In the genomic region with DNA sequence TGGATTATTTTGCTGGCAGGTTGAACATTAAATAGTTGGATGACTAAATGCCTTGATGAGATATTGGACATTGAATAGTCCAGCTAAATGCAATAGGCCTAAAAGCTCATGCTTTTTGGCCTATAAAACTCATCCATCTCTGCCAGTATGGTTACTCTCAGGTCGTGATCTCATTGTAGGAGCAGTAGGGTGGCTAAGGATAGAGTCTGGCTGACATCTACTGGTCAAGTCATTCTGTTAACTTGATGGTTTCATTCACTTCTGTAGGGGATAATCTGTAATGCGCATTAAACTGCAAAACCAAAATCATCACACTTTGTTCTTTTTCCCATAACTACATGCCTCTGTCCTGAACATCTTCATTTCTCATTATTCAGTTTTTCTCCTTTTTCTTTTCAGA, we compare ENCODE assay signal across 8 cellular contexts.
DNase-seq lines count a peak whose midpoint lies in the region; ATAC-seq, FAIRE-seq and TF ChIP-seq lines count a peak whose summit lies in the region.

No MANE protein-coding gene starts in this region.

- TF ChIP-seq POLR2A in H1 (IDR thresholded peaks at IDR 0.05; ENCODE audit: control extremely low read depth in 1 of 2, low read depth in 2 of 2, low read length in 2 of 2), result no peak
- TF ChIP-seq POLR2A in suprapubic skin (IDR thresholded peaks at IDR 0.05), result no peak

- no peak overlapping the region for H2BK5ac ChIP-seq in H1 (ENCODE audit: low read depth, low read length)

- H3K9ac ChIP-seq in H1 (replicated peaks in 1 of 4; ENCODE audit: extremely low read depth in 1 of 4, low read depth in 3 of 4, low read length in 3 of 4), result no peak overlapping the region

- H2BK120ac ChIP-seq in H1 (replicated peaks; ENCODE audit: low read depth, low read length), result no peak overlapping the region

- no peak overlapping the region for H2BK15ac ChIP-seq in H1 (ENCODE audit: low read length)

- no peak overlapping the region for H3K18ac ChIP-seq in H1 (ENCODE audit: extremely low read depth, low read length)

- POLR2A ChIA-PET in H1 (lab: Charles Lee; ENCODE audit: partially characterized antibody), result no interaction called here

- no peak overlapping the region for H2BK12ac ChIP-seq in H1 (ENCODE audit: low read depth, low read length)

- TF ChIP-seq RAD21 in H1 (IDR thresholded peaks at IDR 0.05 in 1 of 2, conservative IDR thresholded peaks at IDR 0.05 in 1 of 2; ENCODE audit: low read depth in 2 of 2, low read length in 2 of 2), result peak; percentile 80 to 85

- no peak overlapping the region for H4K91ac ChIP-seq in H1 (replicated peaks; ENCODE audit: insufficient read length, low read length)

- no peak overlapping the region for H4K5ac ChIP-seq in H1 (ENCODE audit: insufficient read length, low read depth, low read length)

- H3K79me1 ChIP-seq in H1 (ENCODE audit: low read depth, low read length), result no peaks in the 10 kb centered on the region

- ATAC-seq in GM18511 (IDR thresholded peaks at IDR 0.05; ENCODE audit: unreplicated experiment) (peak; percentile 56), GM21526 (IDR thresholded peaks at IDR 0.05; ENCODE audit: low FRiP score, unreplicated experiment) (no peak)

- peak in 2 of 3 experiments; percentile 54 to 55; a peak in 3 of 4 replicates for TF ChIP-seq CTCF in H1 (IDR thresholded peaks at IDR 0.05; ENCODE audit: control extremely low read depth in 1 of 3, insufficient read depth in 1 of 3, low read depth in 1 of 3, low read length in 3 of 3)
- no peak for TF ChIP-seq CTCF in suprapubic skin (IDR thresholded peaks at IDR 0.05)

- no peaks in the 10 kb centered on the region for H3K79me2 ChIP-seq in H1 (ENCODE audit: control insufficient read depth in 1 of 2, insufficient read depth in 2 of 2, low read length in 2 of 2)

- H3K4ac ChIP-seq in H1 (replicated peaks; ENCODE audit: insufficient read length, low read depth, low read length), result no peak overlapping the region

- TF ChIP-seq EP300 in H1 (IDR thresholded peaks at IDR 0.05; ENCODE audit: borderline replicate concordance in 1 of 2, low read depth in 2 of 2, low read length in 2 of 2) (no peak), suprapubic skin (IDR thresholded peaks at IDR 0.05) (no peak)

- H3K27me3 ChIP-seq in H1 (replicated peaks in 1 of 4; ENCODE audit: control insufficient read depth in 3 of 4, extremely low read depth in 1 of 4, insufficient read depth in 3 of 4, low read length in 3 of 4) (no peaks in the 10 kb centered on the region), suprapubic skin (no peaks in the 10 kb centered on the region)

- H4K20me1 ChIP-seq in H1 (replicated peaks in 1 of 2; ENCODE audit: control insufficient read depth in 1 of 2, insufficient read depth in 2 of 2, low read length in 2 of 2), result no peaks in the 10 kb centered on the region

- no peak overlapping the region for H3K4me2 ChIP-seq in H1 (ENCODE audit: insufficient read depth in 1 of 2, low read depth in 2 of 2, low read length in 2 of 2)

- no peaks in the 10 kb centered on the region for H3K4me1 ChIP-seq in H1 (replicated peaks in 1 of 4; ENCODE audit: control insufficient read depth in 3 of 4, insufficient read depth in 4 of 4, low read length in 3 of 4)
- no peaks in the 10 kb centered on the region for H3K4me1 ChIP-seq in suprapubic skin

- no peak overlapping the region for H3K4me3 ChIP-seq in H1 (ENCODE audit: extremely low read depth in 1 of 4, insufficient read depth in 2 of 4, low read depth in 3 of 4, low read length in 4 of 4)
- H3K4me3 ChIP-seq in skeletal muscle cell (ENCODE audit: low read depth, low read length), result no peak overlapping the region
- no peak overlapping the region for H3K4me3 ChIP-seq in suprapubic skin

- DNase-seq in NCI-H69 (lab: John Stamatoyannopoulos, UW) (peak; percentile 1), H1 (ENCODE audit: low read depth in 1 of 2, low spot score in 2 of 2) (no peak), skeletal muscle cell (ENCODE audit: low read depth) (peak; percentile 7), NCI-H2107 treated with DMSO at 0.1 percent for 48 hours (lab: John Stamatoyannopoulos, UW; ENCODE audit: unreplicated experiment) (no peak), GM19240 (ENCODE audit: insufficient read length, low spot score) (no peak), suprapubic skin (ENCODE audit: low spot score in 2 of 2) (no peak)

- no peak overlapping the region for H4K8ac ChIP-seq in H1 (ENCODE audit: extremely low read depth, insufficient read depth, low read length)

- H2BK20ac ChIP-seq in H1 (ENCODE audit: low read length), result no peak overlapping the region

- H3K14ac ChIP-seq in H1 (ENCODE audit: insufficient read length), result no peak overlapping the region

- no peak overlapping the region for H2AFZ ChIP-seq in H1 (ENCODE audit: low read length)

- no peak overlapping the region for H3K23ac ChIP-seq in H1 (ENCODE audit: insufficient read length)

- H3K9me3 ChIP-seq in H1 (ENCODE audit: insufficient read depth in 2 of 2, low read depth in 1 of 2, low read length in 1 of 2) (no peaks in the 10 kb centered on the region), suprapubic skin (no peaks in the 10 kb centered on the region)

- H2AK5ac ChIP-seq in H1 (ENCODE audit: low read depth, low read length), result no peak overlapping the region

- no peaks in the 10 kb centered on the region for H3K23me2 ChIP-seq in H1 (ENCODE audit: low read depth, low read length)

- peak; percentile 42 for FAIRE-seq in H1 (lab: Jason Lieb, UNC)

- H3K36me3 ChIP-seq in H1 (ENCODE audit: control insufficient read depth in 2 of 4, insufficient read depth in 4 of 4, low read length in 3 of 4) (no peaks in the 10 kb centered on the region), suprapubic skin (no peaks in the 10 kb centered on the region)

- H3K56ac ChIP-seq in H1 (replicated peaks; ENCODE audit: insufficient read length, low read depth, low read length), result no peak overlapping the region

- H3K27ac ChIP-seq in H1 (ENCODE audit: low read depth, low read length) (no peak overlapping the region), suprapubic skin (no peak overlapping the region)

- WGBS in H1 (ENCODE audit: extremely low coverage in 1 of 2, insufficient coverage in 1 of 2, insufficient read length in 1 of 2, insufficient replicate concordance in 2 of 2, low coverage in 1 of 2, low lambda C conversion rate in 2 of 2, missing lambda C conversion rate in 1 of 2), 2 experiments, result 71% methylated on average over 2 of the region's 2 CpGs; no CpG with 5 or more reads in 1 of the 2 experiments
- WGBS in suprapubic skin, result 47% methylated on average over 2 of the region's 2 CpGs

- CTCF ChIA-PET in H1 (lab: Charles Lee; ENCODE audit: partially characterized antibody), result interaction anchor here (0.6 to 1.8 kb wide), 15 partner anchors 8 to 612 kb away, joined by 3 to 10 read pairs (median 3); no protein-coding TSS in a partner anchor

TF ChIP-seq in H1, 55 proteins besides CTCF, POLR2A, EP300 and RAD21:
- TF ChIP-seq TAF1 (IDR thresholded peaks at IDR 0.05; ENCODE audit: low read depth, low read length) (no peak), RXRA (IDR thresholded peaks at IDR 0.05; ENCODE audit: insufficient read depth, low read depth, low read length) (no peak), SRF (IDR thresholded peaks at IDR 0.05; ENCODE audit: low read depth, low read length) (no peak), SP4 (IDR thresholded peaks at IDR 0.05; ENCODE audit: low read length) (no peak), SIRT6 (IDR thresholded peaks at IDR 0.05; ENCODE audit: low read length) (no peak), BCL11A (IDR thresholded peaks at IDR 0.05; ENCODE audit: low read depth in 2 of 2, low read length in 2 of 2) (no peak), GTF2F1 (IDR thresholded peaks at IDR 0.05; ENCODE audit: borderline replicate concordance, low read depth, low read length) (no peak), CTBP2 (IDR thresholded peaks at IDR 0.05; ENCODE audit: borderline replicate concordance, insufficient read depth, insufficient read length, low read length) (no peak), KDM1A (IDR thresholded peaks at IDR 0.05; ENCODE audit: borderline replicate concordance, low read length) (no peak), SUZ12 (IDR thresholded peaks at IDR 0.05; ENCODE audit: low read length) (no peak), TBP (IDR thresholded peaks at IDR 0.05; ENCODE audit: low read depth, low read length) (no peak), TAF7 (optimal IDR thresholded peaks at IDR 0.05; ENCODE audit: borderline replicate concordance, low read depth, low read length) (no peak), SAP30 (IDR thresholded peaks at IDR 0.05; ENCODE audit: insufficient read depth, insufficient replicate concordance, low read length) (no peak), CHD2 (IDR thresholded peaks at IDR 0.05; ENCODE audit: low read length) (no peak), BRCA1 (IDR thresholded peaks at IDR 0.05; ENCODE audit: low read depth, low read length) (no peak), CHD1 (IDR thresholded peaks at IDR 0.05; ENCODE audit: low read depth, low read length) (no peak)
- TF ChIP-seq, protein P1, sequence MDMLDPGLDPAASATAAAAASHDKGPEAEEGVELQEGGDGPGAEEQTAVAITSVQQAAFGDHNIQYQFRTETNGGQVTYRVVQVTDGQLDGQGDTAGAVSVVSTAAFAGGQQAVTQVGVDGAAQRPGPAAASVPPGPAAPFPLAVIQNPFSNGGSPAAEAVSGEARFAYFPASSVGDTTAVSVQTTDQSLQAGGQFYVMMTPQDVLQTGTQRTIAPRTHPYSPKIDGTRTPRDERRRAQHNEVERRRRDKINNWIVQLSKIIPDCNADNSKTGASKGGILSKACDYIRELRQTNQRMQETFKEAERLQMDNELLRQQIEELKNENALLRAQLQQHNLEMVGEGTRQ (IDR thresholded peaks at IDR 0.05; ENCODE audit: low read length), result no peak
TF ChIP-seq in H1: peak in this region for 0.

Comparison
In these comparisons a context has a peak if more than half of its experiments do, and no peak if none do; other contexts are left out.
1. DNase-seq: peak in NCI-H69 (single experiment) and skeletal muscle cell (single experiment); none in H1 (0 of 2), NCI-H2107 treated with DMSO at 0.1 percent for 48 hours (single experiment), GM19240 (single experiment) and suprapubic skin (0 of 2).
2. CTCF ChIP-seq: peak in H1 (2 of 3); none in suprapubic skin (0 of 2).